7 cellular contexts compared by ENCODE assay signal in the genomic region with DNA sequence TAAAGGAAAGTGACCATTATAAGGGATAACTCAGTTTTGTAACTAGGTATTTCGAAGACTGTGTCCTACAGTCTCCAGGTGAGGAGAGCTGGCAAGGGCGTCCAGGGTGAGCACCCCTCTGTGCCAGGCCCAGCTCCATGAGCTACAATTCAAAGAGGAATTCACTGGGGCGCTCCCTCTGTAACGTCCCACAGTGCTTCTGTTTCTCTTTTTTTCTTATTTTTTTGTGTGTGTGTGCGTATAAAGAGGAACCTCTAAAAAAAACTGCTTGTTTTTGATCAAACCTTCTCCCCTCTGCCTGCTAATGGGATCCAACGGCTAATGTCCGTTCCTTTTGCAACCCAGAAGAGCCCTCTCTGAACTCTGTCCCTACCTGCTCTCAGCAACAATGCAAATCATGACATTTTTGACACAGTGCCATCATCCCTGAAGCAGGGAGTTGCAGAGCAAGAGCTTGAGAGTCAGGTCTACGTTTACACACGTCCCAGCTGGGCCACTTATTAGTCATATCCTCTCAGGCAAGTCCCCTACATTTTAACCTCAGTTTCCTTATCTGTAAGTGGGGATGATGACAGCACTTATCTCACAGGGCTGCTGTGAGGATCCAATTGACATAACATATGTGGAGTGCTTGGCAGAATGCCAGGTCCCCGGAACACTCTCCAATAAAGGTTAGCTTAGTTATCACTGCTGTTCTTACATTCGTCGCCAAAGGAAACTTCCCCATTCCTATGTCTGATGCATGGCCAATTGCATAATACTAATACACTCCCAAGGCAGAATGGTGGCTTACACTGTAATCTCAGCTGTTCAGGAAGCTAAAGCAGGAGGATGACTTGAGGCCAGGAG. TPM values are rescaled to one million over a fixed set of nuclear protein-coding genes. Genes with fewer than 3 reads are reported as not detected.
DNase-seq lines count a peak whose midpoint lies in the region; ATAC-seq and TF ChIP-seq lines count a peak whose summit lies in the region.

No MANE protein-coding gene starts in this region.

- 34% methylated on average over 12 of the region's 12 CpGs for WGBS in heart right ventricle, 2 donors

- H3K36me3 ChIP-seq in heart right ventricle, result peaks cover 0 to 97% (median 24%) of the 10 kb centered on the region in 9 donors

- H3K36me3 Mint-ChIP-seq in glutamatergic neuron (ENCODE audit: unreplicated experiment), result no peaks in the 10 kb centered on the region

- peaks cover 16 to 42% (median 35%) of the 10 kb centered on the region in 9 donors for H3K4me1 ChIP-seq in heart right ventricle

- H3K27me3 Mint-ChIP-seq in glutamatergic neuron (ENCODE audit: unreplicated experiment), result peaks cover 7% of the 10 kb centered on the region

- H3K4me3 Mint-ChIP-seq in glutamatergic neuron (ENCODE audit: unreplicated experiment), result no peak overlapping the region

- ATAC-seq in HG02759 (IDR thresholded peaks at IDR 0.05; ENCODE audit: unreplicated experiment) (peak; percentile 78), heart right ventricle (peak; percentile 77 to 96 (median 86))

- H3K4me1 Mint-ChIP-seq in glutamatergic neuron (ENCODE audit: low read depth, unreplicated experiment), result peaks cover 18% of the 10 kb centered on the region

- intact Hi-C loops in heart right ventricle (cut with DNase I), result loop anchor here in 1 of 10 donors (10.0 kb wide), 1 partner anchor 184 kb away; no protein-coding TSS in a partner anchor

- TF ChIP-seq CTCF in GM10266 (IDR thresholded peaks at IDR 0.05; ENCODE audit: control insufficient read depth, insufficient read depth, low read depth, missing control alignments) (no peak), heart right ventricle (IDR thresholded peaks at IDR 0.05) (no peak), glutamatergic neuron (IDR thresholded peaks at IDR 0.05; ENCODE audit: partially characterized antibody, unreplicated experiment) (no peak)

- H3K27ac ChIP-seq in heart right ventricle, result peak overlapping the region in 9 of 10 donors; percentile 29 to 74 (median 53)

- peaks cover 2% of the 10 kb centered on the region for H3K9me3 Mint-ChIP-seq in glutamatergic neuron (ENCODE audit: unreplicated experiment)

- H3K9me3 ChIP-seq in heart right ventricle, result no peaks in the 10 kb centered on the region

- DNase-seq in GM10266 (ENCODE audit: extremely low spot score) (peak; percentile 70), NCI-H2227 treated with DMSO at 0.1 percent for 48 hours (lab: John Stamatoyannopoulos, UW) (peak; percentile 36), heart right ventricle (peak; percentile 81 to 83), glutamatergic neuron (no peak)
- peak; percentile 72 for DNase-seq in activated CD8-positive, alpha-beta memory T cell treated with anti-CD3 and anti-CD28 coated beads, Interleukin-2, amount 50 U/mL, for 48 hours
- DNase-seq in stimulated activated CD4-positive, alpha-beta T cell treated with anti-CD3 and anti-CD28 coated beads, TNF-alpha, amount 100 ng/mL, for 48 hours (ENCODE audit: low read depth in 3 of 3), result peak; percentile 12 to 18 (median 15)

- H3K27ac Mint-ChIP-seq in glutamatergic neuron (ENCODE audit: unreplicated experiment), result no peak overlapping the region

- no peak overlapping the region for H3K4me3 ChIP-seq in heart right ventricle

- no peaks in the 10 kb centered on the region for H3K27me3 ChIP-seq in heart right ventricle

RNA-seq across cellular contexts. Expression of gene ASCC2, which starts 16.9 kb away (rescaled TPM):
- total RNA-seq in heart right ventricle, result 10 to 100 TPM; 26.6 to 42.1 (median 33.1) TPM
- 10 to 100 TPM; 47.4 to 87.0 TPM for polyA plus RNA-seq in heart right ventricle
- 67.8 TPM for total RNA-seq in glutamatergic neuron (ENCODE audit: unreplicated experiment)

RNA-seq across cellular contexts. Expression of gene UQCR10, which starts 54.0 kb away (rescaled TPM):
- total RNA-seq in heart right ventricle (100 to 1,000 TPM; 296 to 412 (median 358) TPM), glutamatergic neuron (ENCODE audit: unreplicated experiment) (77.7 TPM)
- polyA plus RNA-seq in heart right ventricle, result 100 to 1,000 TPM; 614 to 963 TPM

RNA-seq across cellular contexts. Expression of gene ZMAT5, which starts 54.4 kb away (rescaled TPM):
- total RNA-seq in heart right ventricle (10 to 100 TPM; 15.1 to 23.9 (median 19.3) TPM), glutamatergic neuron (ENCODE audit: unreplicated experiment) (16.9 TPM)
- 10 to 100 TPM; 37.6 to 46.7 TPM for polyA plus RNA-seq in heart right ventricle
